In genomic region chr19:4267101-4267900, GRCh38 we compare ENCODE assay signal across 8 cellular contexts. TPM values are rescaled to one million over a fixed set of nuclear protein-coding genes. Genes with fewer than 3 reads are reported as not detected.
A peak's percentile ranks its signal among the peaks of the same experiment; 100 is the strongest.
DNase-seq lines count a peak whose midpoint lies in the region; ATAC-seq and TF ChIP-seq lines count a peak whose summit lies in the region.

No MANE protein-coding gene starts in this region.

- no peak overlapping the region for H4K8ac ChIP-seq in H9 (replicated peaks; ENCODE audit: insufficient read length, low read depth, low read length)

- H3K79me2 ChIP-seq in H9 (ENCODE audit: insufficient read depth, low read length), result no peaks in the 10 kb centered on the region

- H3K79me1 ChIP-seq in H9 (ENCODE audit: insufficient read depth, low read depth, low read length, poor library complexity, severe bottlenecking), result no peaks in the 10 kb centered on the region

- no peak overlapping the region for H2AK5ac ChIP-seq in H9 (ENCODE audit: insufficient read length, low read length)

- H2BK20ac ChIP-seq in H9 (ENCODE audit: low read depth, low read length, poor library complexity, severe bottlenecking), result no peak overlapping the region

- no peak overlapping the region for H2AFZ ChIP-seq in H9 (ENCODE audit: low read length)

- ATAC-seq in foreskin keratinocyte, result peak; percentile 39
- ATAC-seq in HG03521 (IDR thresholded peaks at IDR 0.05; ENCODE audit: unreplicated experiment), result no peak
- no peak for ATAC-seq in HG02610 (IDR thresholded peaks at IDR 0.05; ENCODE audit: unreplicated experiment)

- peak; percentile 21 for DNase-seq in AG10803 (ENCODE audit: low read depth)
- DNase-seq in H9, result peak; percentile 89
- peak; percentile 72 for DNase-seq in RPMI8226
- DNase-seq in activated T-helper 1 cell treated with anti-CD3 and anti-CD28 coated beads, Interleukin-12 subunit alpha, Interleukin-12 subunit beta, Interleukin-2, Interleukin-4 antibody, amounts not matched to agents 30 ng/mL and 10 ng/mL and 1 ng/mL, durations not matched to agents 14 hours and 24 hours and 36 hours (ENCODE audit: low spot score), result peak; percentile 40
- peak; percentile 10 to 28 for DNase-seq in foreskin keratinocyte
- DNase-seq in posterior cingulate gyrus, result peak in 8 of 10 donors; percentile 33 to 89 (median 47)

- H3K36me3 Mint-ChIP-seq in H9 (ENCODE audit: insufficient read depth in 1 of 3, low read depth in 3 of 3), result peaks cover 10 to 55% (median 28%) of the 10 kb centered on the region in 3 experiments; a peak in 6 of 7 replicates
- peaks cover 30% of the 10 kb centered on the region for H3K36me3 Mint-ChIP-seq in activated T-helper 1 cell treated with anti-CD3 and anti-CD28 coated beads, Interleukin-12 subunit alpha, Interleukin-12 subunit beta, Interleukin-2, Interleukin-4 antibody, amounts not matched to agents 30 ng/mL and 10 ng/mL and 1 ng/mL, durations not matched to agents 14 hours and 24 hours and 36 hours (ENCODE audit: low read depth)

- no peak overlapping the region for H3T11ph ChIP-seq in H9 (ENCODE audit: low read length)

- no peak overlapping the region for H4K91ac ChIP-seq in H9 (ENCODE audit: insufficient read length, low read depth, low read length)

- intact Hi-C loops in activated T-helper 1 cell treated with anti-CD3 and anti-CD28 coated beads, Interleukin-12 subunit alpha, Interleukin-12 subunit beta, Interleukin-2, Interleukin-4 antibody, amounts not matched to agents 30 ng/mL and 10 ng/mL and 1 ng/mL, durations not matched to agents 14 hours and 24 hours and 36 hours (cut with micrococcal nuclease), result loop anchor here (1.0 to 5.0 kb wide), 6 partner anchors 20 to 260 kb away; partner anchors contain the start of genes FSD1, SH3GL1, TMIGD2 and YJU2
- intact Hi-C loops in posterior cingulate gyrus (cut with DNase I), result loop anchor here (2.0 to 10.0 kb wide), 3 partner anchors 58 to 135 kb away; partner anchors contain the start of genes CHAF1A and SH3GL1

- H2BK5ac ChIP-seq in H9 (ENCODE audit: insufficient read length, low read length), result no peak overlapping the region

- peaks cover 2 to 5% of the 10 kb centered on the region in 2 experiments; a peak in 3 of 4 replicates for H3K4me1 Mint-ChIP-seq in H9
- peaks cover 17% of the 10 kb centered on the region for H3K4me1 Mint-ChIP-seq in activated T-helper 1 cell treated with anti-CD3 and anti-CD28 coated beads, Interleukin-12 subunit alpha, Interleukin-12 subunit beta, Interleukin-2, Interleukin-4 antibody, amounts not matched to agents 30 ng/mL and 10 ng/mL and 1 ng/mL, durations not matched to agents 14 hours and 24 hours and 36 hours (ENCODE audit: low read depth)

- no peak overlapping the region for H2BK120ac ChIP-seq in H9 (ENCODE audit: low read depth, low read length, poor library complexity, severe bottlenecking)

- no peak overlapping the region for H3K9ac ChIP-seq in H9 (ENCODE audit: extremely low read depth, insufficient read length, low read length)

- H3K4ac ChIP-seq in H9 (ENCODE audit: low read depth, low read length), result no peak overlapping the region

- no peak overlapping the region for H2BK15ac ChIP-seq in H9 (ENCODE audit: low read depth, low read length)

- H3K9me3 ChIP-seq in H9 (ENCODE audit: control insufficient read depth, low read depth, low read length), result no peaks in the 10 kb centered on the region

- no peak overlapping the region for H3K27ac ChIP-seq in H9 (ENCODE audit: insufficient read length, low read depth, low read length)
- H3K27ac ChIP-seq in foreskin keratinocyte, result no peak overlapping the region

- no peak overlapping the region for H2BK12ac ChIP-seq in H9 (ENCODE audit: insufficient read length, low read depth, low read length)

- H3K27me3 Mint-ChIP-seq in H9 (ENCODE audit: low read depth), result no peaks in the 10 kb centered on the region
- H3K27me3 Mint-ChIP-seq in activated T-helper 1 cell treated with anti-CD3 and anti-CD28 coated beads, Interleukin-12 subunit alpha, Interleukin-12 subunit beta, Interleukin-2, Interleukin-4 antibody, amounts not matched to agents 30 ng/mL and 10 ng/mL and 1 ng/mL, durations not matched to agents 14 hours and 24 hours and 36 hours (ENCODE audit: insufficient read depth), result no peaks in the 10 kb centered on the region

- no peaks in the 10 kb centered on the region for H4K20me1 ChIP-seq in H9 (ENCODE audit: control insufficient read depth, insufficient read depth, insufficient read length)

- no peak overlapping the region for H3K14ac ChIP-seq in H9 (ENCODE audit: insufficient read depth, low read length)

- no peaks in the 10 kb centered on the region for H3K4me1 ChIP-seq in H9 (ENCODE audit: insufficient read depth, low read length)
- H3K4me1 ChIP-seq in foreskin keratinocyte, result no peaks in the 10 kb centered on the region

- peak overlapping the region in 1 of 2 experiments; percentile 7; a peak in 1 of 5 replicates for H3K4me3 Mint-ChIP-seq in H9
- H3K4me3 Mint-ChIP-seq in activated T-helper 1 cell treated with anti-CD3 and anti-CD28 coated beads, Interleukin-12 subunit alpha, Interleukin-12 subunit beta, Interleukin-2, Interleukin-4 antibody, amounts not matched to agents 30 ng/mL and 10 ng/mL and 1 ng/mL, durations not matched to agents 14 hours and 24 hours and 36 hours, result no peak overlapping the region

- H3K9me3 Mint-ChIP-seq in H9, result no peaks in the 10 kb centered on the region
- no peaks in the 10 kb centered on the region for H3K9me3 Mint-ChIP-seq in activated T-helper 1 cell treated with anti-CD3 and anti-CD28 coated beads, Interleukin-12 subunit alpha, Interleukin-12 subunit beta, Interleukin-2, Interleukin-4 antibody, amounts not matched to agents 30 ng/mL and 10 ng/mL and 1 ng/mL, durations not matched to agents 14 hours and 24 hours and 36 hours

- H3K18ac ChIP-seq in H9 (ENCODE audit: insufficient read length, low read depth, low read length), result no peak overlapping the region

- H3K56ac ChIP-seq in H9 (ENCODE audit: insufficient read length, low read depth, low read length), result no peak overlapping the region

- no peaks in the 10 kb centered on the region for H3K27me3 ChIP-seq in H9 (ENCODE audit: insufficient read depth, low read length)
- H3K27me3 ChIP-seq in foreskin keratinocyte, result no peaks in the 10 kb centered on the region

- no peak overlapping the region for H4K5ac ChIP-seq in H9 (ENCODE audit: insufficient read length, low read depth, low read length)

- no peak overlapping the region for H3K4me2 ChIP-seq in H9 (ENCODE audit: insufficient read depth, insufficient read length, low read length)

- no peak overlapping the region for H3K23ac ChIP-seq in H9 (ENCODE audit: insufficient read length, low read depth, low read length)

- TF ChIP-seq CTCF in AG10803 (conservative IDR thresholded peaks at IDR 0.05; ENCODE audit: low read length) (peak; percentile 70), H9 (conservative IDR thresholded peaks at IDR 0.05) (peak; percentile 84), foreskin keratinocyte (conservative IDR thresholded peaks at IDR 0.05) (peak; percentile 70)

- H3K4me3 ChIP-seq in AG10803 (ENCODE audit: low read length), result no peak overlapping the region

- WGBS in H9 (ENCODE audit: extremely low coverage, insufficient read length, low lambda C conversion rate), result no CpG with 5 or more reads among the region's 21 CpGs

- 0 out of 7 replicates have a peak overlapping the region, but pooled peaks of 1 of the 3 experiments have one; percentile 2 for H3K27ac Mint-ChIP-seq in H9
- peak overlapping the region; percentile 9 for H3K27ac Mint-ChIP-seq in activated T-helper 1 cell treated with anti-CD3 and anti-CD28 coated beads, Interleukin-12 subunit alpha, Interleukin-12 subunit beta, Interleukin-2, Interleukin-4 antibody, amounts not matched to agents 30 ng/mL and 10 ng/mL and 1 ng/mL, durations not matched to agents 14 hours and 24 hours and 36 hours

- H3K23me2 ChIP-seq in H9 (ENCODE audit: insufficient read length, low read depth, low read length, poor library complexity, severe bottlenecking), result no peaks in the 10 kb centered on the region

RNA-seq across cellular contexts. Expression of gene SHD, which starts 11.8 kb away (rescaled TPM):
- total RNA-seq in H9 (2021), result 2.7 and 4.4 TPM in 2 replicates
- total RNA-seq in activated T-helper 1 cell treated with anti-CD3 and anti-CD28 coated beads, Interleukin-12 subunit alpha, Interleukin-12 subunit beta, Interleukin-2, Interleukin-4 antibody, amounts not matched to agents 30 ng/mL and 10 ng/mL and 1 ng/mL, durations not matched to agents 14 hours and 24 hours and 36 hours, result not detected in 2 replicates
- not detected in 2 replicates for total RNA-seq in foreskin keratinocyte
- polyA plus RNA-seq in foreskin keratinocyte, result not detected in 2 replicates

RNA-seq across cellular contexts. Expression of gene YJU2, which starts 20.4 kb away (rescaled TPM):
- total RNA-seq in H9 (2021) (31.0 and 33.6 TPM in 2 replicates), foreskin keratinocyte (27.5 and 29.2 TPM in 2 replicates)
- 36.8 and 40.6 TPM in 2 replicates for total RNA-seq in activated T-helper 1 cell treated with anti-CD3 and anti-CD28 coated beads, Interleukin-12 subunit alpha, Interleukin-12 subunit beta, Interleukin-2, Interleukin-4 antibody, amounts not matched to agents 30 ng/mL and 10 ng/mL and 1 ng/mL, durations not matched to agents 14 hours and 24 hours and 36 hours
- 33.6 and 36.6 TPM in 2 replicates for polyA plus RNA-seq in foreskin keratinocyte

RNA-seq across cellular contexts. Expression of gene TMIGD2, which starts 34.9 kb away (rescaled TPM):
- total RNA-seq in H9 (2021), result 0.26 TPM in 1 of 2 replicates, not detected in the other
- 11.0 and 13.2 TPM in 2 replicates for total RNA-seq in activated T-helper 1 cell treated with anti-CD3 and anti-CD28 coated beads, Interleukin-12 subunit alpha, Interleukin-12 subunit beta, Interleukin-2, Interleukin-4 antibody, amounts not matched to agents 30 ng/mL and 10 ng/mL and 1 ng/mL, durations not matched to agents 14 hours and 24 hours and 36 hours
- total RNA-seq in foreskin keratinocyte, result not detected in 2 replicates
- not detected in 2 replicates for polyA plus RNA-seq in foreskin keratinocyte

RNA-seq across cellular contexts. Expression of gene FSD1, which starts 37.1 kb away (rescaled TPM):
- total RNA-seq in H9 (2021) (53.6 and 53.9 TPM in 2 replicates), foreskin keratinocyte (7.3 and 8.6 TPM in 2 replicates)
- total RNA-seq in activated T-helper 1 cell treated with anti-CD3 and anti-CD28 coated beads, Interleukin-12 subunit alpha, Interleukin-12 subunit beta, Interleukin-2, Interleukin-4 antibody, amounts not matched to agents 30 ng/mL and 10 ng/mL and 1 ng/mL, durations not matched to agents 14 hours and 24 hours and 36 hours, result 39.1 and 46.5 TPM in 2 replicates
- polyA plus RNA-seq in foreskin keratinocyte, result 8.4 and 10.4 TPM in 2 replicates

RNA-seq across cellular contexts. Expression of gene EBI3, which starts 38.0 kb away (rescaled TPM):
- total RNA-seq in H9 (2021), result 1.2 and 1.4 TPM in 2 replicates
- total RNA-seq in activated T-helper 1 cell treated with anti-CD3 and anti-CD28 coated beads, Interleukin-12 subunit alpha, Interleukin-12 subunit beta, Interleukin-2, Interleukin-4 antibody, amounts not matched to agents 30 ng/mL and 10 ng/mL and 1 ng/mL, durations not matched to agents 14 hours and 24 hours and 36 hours, result 43.3 and 49.7 TPM in 2 replicates
- total RNA-seq in foreskin keratinocyte, result not detected in 2 replicates
- polyA plus RNA-seq in foreskin keratinocyte, result 0.08 TPM in 1 of 2 replicates, not detected in the other

Comparison
In these comparisons a context has a peak if more than half of its experiments do, and no peak if none do; other contexts are left out.
1. DNase-seq: peak in every context shown above with its lines; median percentile 89 in H9; 72 in RPMI8226; 47 in posterior cingulate gyrus; 40 in activated T-helper 1 cell treated with anti-CD3 and anti-CD28 coated beads, Interleukin-12 subunit alpha, Interleukin-12 subunit beta, Interleukin-2, Interleukin-4 antibody, amounts not matched to agents 30 ng/mL and 10 ng/mL and 1 ng/mL, durations not matched to agents 14 hours and 24 hours and 36 hours; 21 in AG10803; 19 in foreskin keratinocyte.